In genomic region chr9:36948051-36948450, GRCh38 we compare ENCODE assay signal across 22 cellular contexts.
DNase-seq lines count a peak whose midpoint lies in the region; ATAC-seq and TF ChIP-seq lines count a peak whose summit lies in the region.
"Had no signal": no experiment of that assay in that cellular context is flagged by ENCODE, and none has a peak within 500 bp of the region (broad histone marks: within the 10 kb centered on the region; RNA-seq: fewer than 3 reads in every experiment).

No MANE protein-coding gene starts in this region.

- no peak overlapping the region for H4K8ac ChIP-seq in IMR-90 (ENCODE audit: low read depth in 2 of 2, low read length in 2 of 2)

- no peak overlapping the region for H3K23ac ChIP-seq in IMR-90 (ENCODE audit: low read depth, low read length)

- no peaks in the 10 kb centered on the region for H3K9me3 ChIP-seq in IMR-90 (ENCODE audit: control insufficient read depth, insufficient read depth, low read length)
- no peaks in the 10 kb centered on the region for H3K9me3 ChIP-seq in T-helper 17 cell (ENCODE audit: control insufficient read depth, low read length, poor library complexity, severe bottlenecking)
- H3K9me3 ChIP-seq in thyroid gland, result no peaks in the 10 kb centered on the region
- H3K9me3 ChIP-seq: SJSA1 had no signal

- no peak overlapping the region for H2BK120ac ChIP-seq in IMR-90 (ENCODE audit: low read depth, low read length)

- H4K5ac ChIP-seq in IMR-90 (ENCODE audit: low read depth, low read length), result no peak overlapping the region

- no TSS peak for BruUV-seq in IMR-90 (replicated peaks; lab: Mats Ljungman, UMichigan)

- DNase-seq in IMR-90 (no peak), T-helper 17 cell (no peak), islet precursor cell (peak; percentile 38), pons (ENCODE audit: low spot score) (no peak), thyroid gland (no peak)
- DNase-seq: ACHN; C1 segment of cervical spinal cord; CD8-positive, alpha-beta T cell; DND-41; GM23248; HCEC 1CT; NCI-H1105; NCI-H146; NCI-H2029; NCI-H2227 treated with DMSO at 0.1 percent for 48 hours; NCI-H510A; NK-92 treated with Interleukin-12 subunit alpha and Interleukin-12 subunit beta, amount 100 ng/mL, for 24 hours had no signal

- H3K4ac ChIP-seq in IMR-90 (ENCODE audit: low read depth, low read length), result no peak overlapping the region

- no peaks in the 10 kb centered on the region for H3K79me1 ChIP-seq in IMR-90 (ENCODE audit: low read depth in 1 of 2, low read length in 2 of 2)

- no peak for TF ChIP-seq RAD21 in IMR-90 (IDR thresholded peaks at IDR 0.05; ENCODE audit: low read length)

- CTCF ChIA-PET in IMR-90 (lab: Yijun Ruan, JAX), result no interaction called here

- H3K9me1 ChIP-seq in IMR-90 (ENCODE audit: insufficient read depth, low read length), result no peaks in the 10 kb centered on the region; the same call in 1 of the 2 replicates

- no peak overlapping the region for H2BK20ac ChIP-seq in IMR-90 (ENCODE audit: low read depth, low read length)

- in situ Hi-C loops in IMR-90 (cut with MboI; ENCODE audit: low sequenced_read_pairs), result no loop called here

- H4K91ac ChIP-seq in IMR-90 (ENCODE audit: insufficient read depth, low read depth, low read length), result no peak overlapping the region

- H3K4me3 Mint-ChIP-seq in T-helper 17 cell, result no peak overlapping the region
- no peak overlapping the region for H3K4me3 Mint-ChIP-seq in stimulated activated memory B cell treated with anti-CD40 and anti-IgM and Interleukin-4, amounts not matched to agents 10 μg/mL and 1 μg/mL and 100 μg/mL, for 72 hours
- H3K4me3 Mint-ChIP-seq: CD8-positive, alpha-beta T cell had no signal

- peaks cover 55% of the 10 kb centered on the region for H3K27me3 Mint-ChIP-seq in T-helper 17 cell
- H3K27me3 Mint-ChIP-seq in stimulated activated memory B cell treated with anti-CD40 and anti-IgM and Interleukin-4, amounts not matched to agents 10 μg/mL and 1 μg/mL and 100 μg/mL, for 72 hours, result no peaks in the 10 kb centered on the region

- POLR2A ChIA-PET in IMR-90 (lab: Charles Lee; ENCODE audit: unreplicated experiment), result no interaction called here

- intact Hi-C loops in IMR-90 (cut with micrococcal nuclease), result no loop called here
- intact Hi-C loops in thyroid gland (cut with DNase I), result no loop called here

- no peak overlapping the region for H3K56ac ChIP-seq in IMR-90 (ENCODE audit: extremely low read depth, insufficient read depth, low read length)

- no peak overlapping the region for H3K9ac ChIP-seq in IMR-90 (ENCODE audit: low read depth, low read length)
- H3K9ac ChIP-seq: GM23248 had no signal

- 71% methylated on average over 3 of the region's 13 CpGs; no CpG with 5 or more reads in 1 of the 2 experiments for WGBS in IMR-90 (ENCODE audit: extremely low coverage in 2 of 2, insufficient read length in 1 of 2), 2 experiments
- 62 to 68% methylated on average over 13 of the region's 13 CpGs for WGBS in thyroid gland, 2 donors

- H3K27ac Mint-ChIP-seq in T-helper 17 cell, result peak overlapping the region; percentile 73
- H3K27ac Mint-ChIP-seq in stimulated activated memory B cell treated with anti-CD40 and anti-IgM and Interleukin-4, amounts not matched to agents 10 μg/mL and 1 μg/mL and 100 μg/mL, for 72 hours, result peak overlapping the region; percentile 78
- H3K27ac Mint-ChIP-seq: CD8-positive, alpha-beta T cell had no signal

- TF ChIP-seq CTCF in IMR-90 (conservative IDR thresholded peaks at IDR 0.05; ENCODE audit: low read depth, low read length) (no peak), thyroid gland (IDR thresholded peaks at IDR 0.05) (no peak)

- H3K4me1 ChIP-seq in IMR-90 (ENCODE audit: control insufficient read depth, insufficient read depth, low read length) (no peaks in the 10 kb centered on the region), thyroid gland (no peaks in the 10 kb centered on the region)
- H3K4me1 ChIP-seq: SJSA1 had no signal

- no peak overlapping the region for H3K4me2 ChIP-seq in IMR-90 (ENCODE audit: low read depth, low read length)

- H2AK9ac ChIP-seq in IMR-90 (replicated peaks; ENCODE audit: low read depth, low read length, poor library complexity), result no peak overlapping the region

- no peaks in the 10 kb centered on the region for H4K20me1 ChIP-seq in IMR-90 (ENCODE audit: insufficient read depth, low read length)

- H2BK15ac ChIP-seq in IMR-90 (ENCODE audit: low read depth, low read length), result no peak overlapping the region

- H2AFZ ChIP-seq in IMR-90 (replicated peaks; ENCODE audit: low read length, poor library complexity), result peak overlapping the region; percentile 46
- H2AFZ ChIP-seq: GM23248 had no signal

- no peak overlapping the region for H3K14ac ChIP-seq in IMR-90 (replicated peaks; ENCODE audit: low read depth, low read length)

- ATAC-seq in IMR-90 (ENCODE audit: low read depth) (no peak), T-helper 17 cell (no peak), HG03097 (IDR thresholded peaks at IDR 0.05; ENCODE audit: low FRiP score, unreplicated experiment) (no peak)
- ATAC-seq in stimulated activated memory B cell treated with anti-CD40 and anti-IgM and Interleukin-4, amounts not matched to agents 10 μg/mL and 1 μg/mL and 100 μg/mL, for 72 hours, result no peak
- ATAC-seq: CD8-positive, alpha-beta T cell; GM12878; Right ventricle myocardium inferior had no signal

- H3K4me3 ChIP-seq in IMR-90 (ENCODE audit: insufficient read depth, low read depth, low read length) (no peak overlapping the region), thyroid gland (replicated peaks in 1 of 3) (no peak overlapping the region)
- H3K4me3 ChIP-seq: GM12878, GM23248, SJSA1 had no signal

- H3K36me3 Mint-ChIP-seq in T-helper 17 cell (ENCODE audit: low read depth), result peaks cover 6% of the 10 kb centered on the region
- H3K36me3 Mint-ChIP-seq in stimulated activated memory B cell treated with anti-CD40 and anti-IgM and Interleukin-4, amounts not matched to agents 10 μg/mL and 1 μg/mL and 100 μg/mL, for 72 hours, result peaks cover 74% of the 10 kb centered on the region
- H3K36me3 Mint-ChIP-seq: CD8-positive, alpha-beta T cell had no signal

- dilution Hi-C loops in IMR-90 (cut with HindIII; ENCODE audit: low sequenced_read_pairs, unreplicated experiment), result no loop called here

- H3K36me3 ChIP-seq in IMR-90 (ENCODE audit: control insufficient read depth, insufficient read depth, low read length), result no peaks in the 10 kb centered on the region
- no peaks in the 10 kb centered on the region for H3K36me3 ChIP-seq in thyroid gland
- H3K36me3 ChIP-seq: SJSA1 had no signal

- H2BK5ac ChIP-seq in IMR-90 (ENCODE audit: low read depth, low read length, poor library complexity, severe bottlenecking), result no peak overlapping the region

- H3K4me1 Mint-ChIP-seq in T-helper 17 cell, result peaks cover 2% of the 10 kb centered on the region
- peaks cover 86% of the 10 kb centered on the region for H3K4me1 Mint-ChIP-seq in stimulated activated memory B cell treated with anti-CD40 and anti-IgM and Interleukin-4, amounts not matched to agents 10 μg/mL and 1 μg/mL and 100 μg/mL, for 72 hours

- no peaks in the 10 kb centered on the region for H3K9me3 Mint-ChIP-seq in stimulated activated memory B cell treated with anti-CD40 and anti-IgM and Interleukin-4, amounts not matched to agents 10 μg/mL and 1 μg/mL and 100 μg/mL, for 72 hours
- H3K9me3 Mint-ChIP-seq: CD8-positive, alpha-beta T cell had no signal

- H2AK5ac ChIP-seq in IMR-90 (ENCODE audit: low read depth, low read length), result no peak overlapping the region

- H3K27ac ChIP-seq in IMR-90 (ENCODE audit: insufficient read depth, low read length) (no peak overlapping the region), thyroid gland (no peak overlapping the region)
- H3K27ac ChIP-seq: GM23248, SJSA1 had no signal

- no peak overlapping the region for H3K18ac ChIP-seq in IMR-90 (ENCODE audit: low read depth, low read length)

- H3K27me3 ChIP-seq in IMR-90 (ENCODE audit: control insufficient read depth, insufficient read depth, low read length) (peaks cover 28% of the 10 kb centered on the region), thyroid gland (no peaks in the 10 kb centered on the region)

- TF ChIP-seq POLR2A in IMR-90 (IDR thresholded peaks at IDR 0.05; ENCODE audit: low read depth, low read length), result no peak
- TF ChIP-seq POLR2A in thyroid gland (IDR thresholded peaks at IDR 0.05), result no peak

TF ChIP-seq in IMR-90, 13 proteins besides CTCF, POLR2A, EP300 and RAD21:
- TF ChIP-seq USF2 (IDR thresholded peaks at IDR 0.05; ENCODE audit: low read depth, low read length) (no peak), MAZ (IDR thresholded peaks at IDR 0.05; ENCODE audit: borderline replicate concordance, low read depth, low read length) (no peak), RFX5 (IDR thresholded peaks at IDR 0.05; ENCODE audit: low read depth, low read length) (no peak), CEBPB (IDR thresholded peaks at IDR 0.05; ENCODE audit: low read depth, low read length) (no peak), FOS (IDR thresholded peaks at IDR 0.05; ENCODE audit: low read depth, low read length) (no peak), SMC3 (IDR thresholded peaks at IDR 0.05; ENCODE audit: low read depth, low read length) (no peak), RCOR1 (IDR thresholded peaks at IDR 0.05; ENCODE audit: insufficient replicate concordance, low read length) (no peak), MAFK (IDR thresholded peaks at IDR 0.05; ENCODE audit: low read depth, low read length) (no peak)
